Comparison of ENCODE assay signal across 8 cellular contexts in genomic region chr11:74593463-74593862, GRCh38. TPM values are rescaled to one million over a fixed set of nuclear protein-coding genes. Genes with fewer than 3 reads are reported as not detected.
DNase-seq lines count a peak whose midpoint lies in the region; ATAC-seq, FAIRE-seq and TF ChIP-seq lines count a peak whose summit lies in the region.

No MANE protein-coding gene starts in this region.

- H3K79me2 ChIP-seq in GM12878 (ENCODE audit: control insufficient read depth, insufficient read depth, low read length), result peaks cover 25% of the 10 kb centered on the region

- CTCF ChIA-PET in GM12878 (lab: Yijun Ruan, JAX), result interaction anchor here (0.6 to 1.5 kb wide), 3 partner anchors 10 to 141 kb away, joined by 3 to 6 read pairs (median 3); no protein-coding TSS in a partner anchor

- TF ChIP-seq CTCF in GM12878 (IDR thresholded peaks at IDR 0.05 in 2 of 3, conservative IDR thresholded peaks at IDR 0.05 in 1 of 3; ENCODE audit: control insufficient read depth in 2 of 3, extremely low read depth in 1 of 3, insufficient read depth in 1 of 3, low read depth in 3 of 3, low read length in 3 of 3) (no peak), lung (IDR thresholded peaks at IDR 0.05; ENCODE audit: control extremely low read depth, extremely low read depth) (no peak), type B pancreatic cell (conservative IDR thresholded peaks at IDR 0.05) (no peak)

- no peaks in the 10 kb centered on the region for H3K4me1 ChIP-seq in GM12878 (ENCODE audit: control insufficient read depth, insufficient read depth, low read length)
- peaks cover 3 to 5% of the 10 kb centered on the region in 2 donors for H3K4me1 ChIP-seq in lung (ENCODE audit: control insufficient read depth in 2 of 2, insufficient read depth in 2 of 2, low read length in 2 of 2)

- peak overlapping the region; percentile 96 for H2AFZ ChIP-seq in GM12878 (ENCODE audit: control insufficient read depth, low read depth, low read length)

- POLR2A ChIA-PET in GM12878 (lab: Charles Lee), result interaction anchor here (1.0 to 1.7 kb wide), 4 partner anchors 10 to 100 kb away, joined by 3 to 8 read pairs (median 4); partner anchors contain the start of gene LIPT2

- H3K36me3 Mint-ChIP-seq in activated naive CD4-positive, alpha-beta T cell treated with anti-CD3 and anti-CD28 coated beads, Interleukin-2, amount 50 U/mL, for 24 hours, result peaks cover 11% of the 10 kb centered on the region
- peaks cover 31% of the 10 kb centered on the region for H3K36me3 Mint-ChIP-seq in type B pancreatic cell

- intact Hi-C loops in GM12878 (cut with micrococcal nuclease; ENCODE audit: unreplicated experiment), result no loop called here

- H3K4me2 ChIP-seq in GM12878 (ENCODE audit: control insufficient read depth, insufficient read depth), result peak overlapping the region; percentile 88

- H3K4me1 Mint-ChIP-seq in activated naive CD4-positive, alpha-beta T cell treated with anti-CD3 and anti-CD28 coated beads, Interleukin-2, amount 50 U/mL, for 24 hours, result peaks cover 31% of the 10 kb centered on the region
- H3K4me1 Mint-ChIP-seq in type B pancreatic cell (ENCODE audit: unreplicated experiment), result peaks cover 20% of the 10 kb centered on the region

- H3K4me3 ChIP-seq in GM12878, result peak overlapping the region; percentile 99
- peak overlapping the region; percentile 81 for H3K4me3 ChIP-seq in lung

- TF ChIP-seq EP300 in GM12878 (IDR thresholded peaks at IDR 0.05; ENCODE audit: borderline replicate concordance in 1 of 2, control insufficient read depth in 1 of 2, low read depth in 2 of 2, low read length in 2 of 2), result no peak

- no TSS peak for BruUV-seq in GM12878 (replicated peaks; lab: Mats Ljungman, UMichigan)

- H3K27me3 ChIP-seq in GM12878 (replicated peaks in 1 of 2; ENCODE audit: control insufficient read depth in 2 of 2, insufficient read depth in 2 of 2, low read length in 1 of 2), result no peaks in the 10 kb centered on the region
- no peaks in the 10 kb centered on the region for H3K27me3 ChIP-seq in lung (ENCODE audit: control insufficient read depth, insufficient read depth)

- TF ChIP-seq POLR2A in GM12878 (IDR thresholded peaks at IDR 0.05; ENCODE audit: low read depth, low read length), result no peak

- FAIRE-seq in GM12878 (lab: Jason Lieb, UNC), result no peak

- 0% methylated on average over 1 of the region's 1 CpG for WGBS in GM12878 (ENCODE audit: insufficient coverage, insufficient replicate concordance, low lambda C conversion rate, missing lambda C conversion rate)
- 2 to 7% methylated on average over 1 of the region's 1 CpG for WGBS in lung, 2 donors

- H4K20me1 ChIP-seq in GM12878 (ENCODE audit: control insufficient read depth, insufficient read depth), result no peaks in the 10 kb centered on the region

- SMC1A ChIA-PET in GM12878 (lab: Charles Lee; ENCODE audit: uncharacterized antibody, unreplicated experiment), result interaction anchor here (0.8 to 1.1 kb wide), 3 partner anchors 22 to 195 kb away, joined by 3 read pairs; partner anchors contain the start of gene PGM2L1

- no peaks in the 10 kb centered on the region for H3K9me3 Mint-ChIP-seq in activated naive CD4-positive, alpha-beta T cell treated with anti-CD3 and anti-CD28 coated beads, Interleukin-2, amount 50 U/mL, for 24 hours
- no peaks in the 10 kb centered on the region for H3K9me3 Mint-ChIP-seq in type B pancreatic cell

- H3K9me3 ChIP-seq in GM12878 (replicated peaks; ENCODE audit: control insufficient read depth, insufficient read depth, low read length) (no peaks in the 10 kb centered on the region; the same call in 2 of the 3 replicates), lung (ENCODE audit: control insufficient read depth in 2 of 2, insufficient read depth in 1 of 2, low read length in 1 of 2) (no peaks in the 10 kb centered on the region)

- no peaks in the 10 kb centered on the region for H3K27me3 Mint-ChIP-seq in activated naive CD4-positive, alpha-beta T cell treated with anti-CD3 and anti-CD28 coated beads, Interleukin-2, amount 50 U/mL, for 24 hours
- H3K27me3 Mint-ChIP-seq in type B pancreatic cell, result no peaks in the 10 kb centered on the region

- H3K9ac ChIP-seq in GM12878 (ENCODE audit: control insufficient read depth, insufficient read depth, low read length), result peak overlapping the region; percentile 95

- RAD21 ChIA-PET in GM12878 (lab: Charles Lee; ENCODE audit: unreplicated experiment), result no interaction called here

- peak overlapping the region; percentile 96 for H3K4me3 Mint-ChIP-seq in activated naive CD4-positive, alpha-beta T cell treated with anti-CD3 and anti-CD28 coated beads, Interleukin-2, amount 50 U/mL, for 24 hours
- peak overlapping the region; percentile 100 for H3K4me3 Mint-ChIP-seq in type B pancreatic cell

- no peak for DNase-seq in activated naive CD4-positive, alpha-beta T cell treated with Interleukin-2 at 50 U/mL for 16 hours
- DNase-seq in GM12878 (ENCODE audit: low read depth, low spot score), result no peak
- no peak for DNase-seq in lung (ENCODE audit: low spot score)
- no peak for DNase-seq in type B pancreatic cell (ENCODE audit: extremely low spot score, unreplicated experiment)
- DNase-seq in stimulated activated CD4-positive, alpha-beta T cell treated with anti-CD3 and anti-CD28 coated beads, Interleukin-1b, Interleukin-23, amount 100 ng/mL, for 48 hours, result no peak
- no peak for DNase-seq in NCI-H1417 (lab: John Stamatoyannopoulos, UW)
- DNase-seq in G401 (ENCODE audit: low spot score), result no peak

- peak overlapping the region; percentile 94 for H3K27ac Mint-ChIP-seq in activated naive CD4-positive, alpha-beta T cell treated with anti-CD3 and anti-CD28 coated beads, Interleukin-2, amount 50 U/mL, for 24 hours
- peak overlapping the region; percentile 98 for H3K27ac Mint-ChIP-seq in type B pancreatic cell

- TF ChIP-seq RAD21 in GM12878 (IDR thresholded peaks at IDR 0.05; ENCODE audit: insufficient read depth, low read depth, low read length), result no peak

- in situ Hi-C loops in GM12878 (cut with MboI) (no loop called here), G401 (cut with HindIII; ENCODE audit: low sequenced_read_pairs) (no loop called here)

- H3K27ac ChIP-seq in GM12878 (ENCODE audit: control insufficient read depth, insufficient read depth) (peak overlapping the region; percentile 87), lung (ENCODE audit: low read depth in 1 of 2, low read length in 1 of 2) (no peak overlapping the region)

- ATAC-seq in GM12878 (no peak; the same call in 2 of the 3 replicates), lung (ENCODE audit: insufficient read depth, low FRiP score) (no peak)

- peaks cover 2 to 4% of the 10 kb centered on the region in 2 experiments; a peak in 3 of 4 replicates for H3K36me3 ChIP-seq in GM12878 (ENCODE audit: control insufficient read depth in 2 of 2, insufficient read depth in 2 of 2, low read length in 1 of 2)
- peaks cover 2 to 9% of the 10 kb centered on the region in 2 donors for H3K36me3 ChIP-seq in lung (ENCODE audit: control insufficient read depth in 2 of 2, insufficient read depth in 2 of 2, low read length in 2 of 2)

TF ChIP-seq in GM12878, 131 proteins besides CTCF, POLR2A, EP300 and RAD21:
- TF ChIP-seq MEF2A (IDR thresholded peaks at IDR 0.05; ENCODE audit: insufficient read depth, low read depth, low read length) (no peak), RBBP5 (conservative IDR thresholded peaks at IDR 0.05) (no peak), SRF (IDR thresholded peaks at IDR 0.05; ENCODE audit: low read depth in 2 of 2, low read length in 2 of 2) (no peak)
- TF ChIP-seq, protein P1, sequence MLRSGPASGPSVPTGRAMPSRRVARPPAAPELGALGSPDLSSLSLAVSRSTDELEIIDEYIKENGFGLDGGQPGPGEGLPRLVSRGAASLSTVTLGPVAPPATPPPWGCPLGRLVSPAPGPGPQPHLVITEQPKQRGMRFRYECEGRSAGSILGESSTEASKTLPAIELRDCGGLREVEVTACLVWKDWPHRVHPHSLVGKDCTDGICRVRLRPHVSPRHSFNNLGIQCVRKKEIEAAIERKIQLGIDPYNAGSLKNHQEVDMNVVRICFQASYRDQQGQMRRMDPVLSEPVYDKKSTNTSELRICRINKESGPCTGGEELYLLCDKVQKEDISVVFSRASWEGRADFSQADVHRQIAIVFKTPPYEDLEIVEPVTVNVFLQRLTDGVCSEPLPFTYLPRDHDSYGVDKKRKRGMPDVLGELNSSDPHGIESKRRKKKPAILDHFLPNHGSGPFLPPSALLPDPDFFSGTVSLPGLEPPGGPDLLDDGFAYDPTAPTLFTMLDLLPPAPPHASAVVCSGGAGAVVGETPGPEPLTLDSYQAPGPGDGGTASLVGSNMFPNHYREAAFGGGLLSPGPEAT (IDR thresholded peaks at IDR 0.05; ENCODE audit: low read depth), result no peak
TF ChIP-seq in GM12878: peak in this region for 0.

RNA-seq across cellular contexts. Expression of gene POLD3, which starts 1.1 kb away (rescaled TPM):
- 52.1 and 58.0 TPM in 2 replicates for total RNA-seq in GM12878 (2013; cell fraction: nucleolus; rRNA removed)
- 23.8 and 25.9 TPM in 2 replicates for total RNA-seq in GM12878 (2014; rRNA removed)
- 36.0 and 38.3 TPM in 2 replicates for total RNA-seq in GM12878 (2014; rRNA removed; fragmentation: Illumina TruSeq; extraction: Trizol)
- 36.4 and 39.2 TPM in 2 replicates for total RNA-seq in GM12878 (2021)
- polyA plus RNA-seq in GM12878 (2011; ENCODE audit: low read depth), result 13.3 TPM
- polyA plus RNA-seq in GM12878 (2011; rRNA removed), result 63.7 and 66.4 TPM in 2 replicates
- 38.4 and 40.8 TPM in 2 replicates for polyA plus RNA-seq in GM12878 (2011; cell fraction: cytosol; rRNA removed)
- 76.3 and 97.3 TPM in 2 replicates for polyA plus RNA-seq in GM12878 (2011; cell fraction: nucleus; rRNA removed)
- 13.9 and 16.3 TPM in 2 replicates for polyA plus RNA-seq in GM12878 (2012)
- polyA plus RNA-seq in GM12878 (2014; fragmentation: Illumina TruSeq; extraction: Trizol), result 41.9 and 54.5 TPM in 2 replicates
- 10 to 100 TPM; 30.9 to 36.5 TPM for polyA plus RNA-seq in GM12878 (2014; fragmentation: Nextera tagmentation; extraction: Ambion mirVana)
- 25.2 and 29.7 TPM in 2 replicates for polyA plus RNA-seq in GM12878 (2014; rRNA removed)
- polyA plus RNA-seq in GM12878 (2016; fragmentation: Nextera tagmentation; extraction: Ambion mirVana), result 10 to 100 TPM; 60.1 to 62.3 TPM
- polyA minus RNA-seq in GM12878 (2011; rRNA and poly(A)+ RNA removed), result 55.2 and 80.0 TPM in 2 replicates
- polyA minus RNA-seq in GM12878 (2011; cell fraction: cytosol; rRNA and poly(A)+ RNA removed), result 15.9 and 16.1 TPM in 2 replicates
- polyA minus RNA-seq in GM12878 (2011; cell fraction: nucleus; rRNA and poly(A)+ RNA removed), result 23.0 and 34.4 TPM in 2 replicates
- total RNA-seq in lung, result 10 to 100 TPM; 18.0 to 21.1 TPM
- polyA plus RNA-seq in lung, result 10 to 100 TPM in 1 of 2 donors, 1 to 10 TPM in 1; 7.6 to 11.9 TPM
- total RNA-seq in type B pancreatic cell (ENCODE audit: low replicate concordance), result 19.9 and 32.9 TPM in 2 replicates
- total RNA-seq in G401 (2014; rRNA removed; shearing (Covaris generic)), result 15.6 and 30.7 TPM in 2 replicates
